In genomic region chr5:112860929-112861637, GRCh38 we compare ENCODE assay signal across 1 cellular context.
TF ChIP-seq lines count a peak whose summit lies in the region.

Gene SRP19 (plus strand): TSS chr5:112861287. CDS start chr5:112861377, 90 bp downstream.

TF ChIP-seq in HepG2, 621 proteins besides CTCF, POLR2A, EP300 and RAD21 (continued from another document and continues in another):
- TF ChIP-seq, protein P1, sequence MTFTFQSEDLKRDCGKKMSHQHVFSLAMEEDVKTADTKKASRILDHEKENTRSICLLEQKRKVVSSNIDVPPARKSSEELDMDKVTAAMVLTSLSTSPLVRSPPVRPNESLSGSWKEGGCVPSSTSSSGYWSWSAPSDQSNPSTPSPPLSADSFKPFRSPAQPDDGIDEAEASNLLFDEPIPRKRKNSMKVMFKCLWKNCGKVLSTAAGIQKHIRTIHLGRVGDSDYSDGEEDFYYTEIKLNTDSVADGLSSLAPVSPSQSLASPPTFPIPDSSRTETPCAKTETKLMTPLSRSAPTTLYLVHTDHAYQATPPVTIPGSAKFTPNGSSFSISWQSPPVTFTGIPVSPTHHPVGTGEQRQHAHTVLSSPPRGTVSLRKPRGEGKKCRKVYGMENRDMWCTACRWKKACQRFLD (CRISPR knock-in tag; IDR thresholded peaks at IDR 0.05; ENCODE audit: borderline replicate concordance): peak; percentile 97
- TF ChIP-seq PAF1 (CRISPR knock-in tag; IDR thresholded peaks at IDR 0.05): no peak
- peak; percentile 72; the same call in 1 of the 2 replicates for TF ChIP-seq GMEB1 (CRISPR knock-in tag; IDR thresholded peaks at IDR 0.05; ENCODE audit: borderline replicate concordance)
- no peak for TF ChIP-seq HOXA7 (CRISPR knock-in tag; IDR thresholded peaks at IDR 0.05)
- TF ChIP-seq, protein P2, sequence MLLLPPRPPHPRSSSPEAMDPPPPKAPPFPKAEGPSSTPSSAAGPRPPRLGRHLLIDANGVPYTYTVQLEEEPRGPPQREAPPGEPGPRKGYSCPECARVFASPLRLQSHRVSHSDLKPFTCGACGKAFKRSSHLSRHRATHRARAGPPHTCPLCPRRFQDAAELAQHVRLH (CRISPR knock-in tag; IDR thresholded peaks at IDR 0.05; ENCODE audit: borderline replicate concordance, low read depth): peak; percentile 92
- TF ChIP-seq, protein P3, sequence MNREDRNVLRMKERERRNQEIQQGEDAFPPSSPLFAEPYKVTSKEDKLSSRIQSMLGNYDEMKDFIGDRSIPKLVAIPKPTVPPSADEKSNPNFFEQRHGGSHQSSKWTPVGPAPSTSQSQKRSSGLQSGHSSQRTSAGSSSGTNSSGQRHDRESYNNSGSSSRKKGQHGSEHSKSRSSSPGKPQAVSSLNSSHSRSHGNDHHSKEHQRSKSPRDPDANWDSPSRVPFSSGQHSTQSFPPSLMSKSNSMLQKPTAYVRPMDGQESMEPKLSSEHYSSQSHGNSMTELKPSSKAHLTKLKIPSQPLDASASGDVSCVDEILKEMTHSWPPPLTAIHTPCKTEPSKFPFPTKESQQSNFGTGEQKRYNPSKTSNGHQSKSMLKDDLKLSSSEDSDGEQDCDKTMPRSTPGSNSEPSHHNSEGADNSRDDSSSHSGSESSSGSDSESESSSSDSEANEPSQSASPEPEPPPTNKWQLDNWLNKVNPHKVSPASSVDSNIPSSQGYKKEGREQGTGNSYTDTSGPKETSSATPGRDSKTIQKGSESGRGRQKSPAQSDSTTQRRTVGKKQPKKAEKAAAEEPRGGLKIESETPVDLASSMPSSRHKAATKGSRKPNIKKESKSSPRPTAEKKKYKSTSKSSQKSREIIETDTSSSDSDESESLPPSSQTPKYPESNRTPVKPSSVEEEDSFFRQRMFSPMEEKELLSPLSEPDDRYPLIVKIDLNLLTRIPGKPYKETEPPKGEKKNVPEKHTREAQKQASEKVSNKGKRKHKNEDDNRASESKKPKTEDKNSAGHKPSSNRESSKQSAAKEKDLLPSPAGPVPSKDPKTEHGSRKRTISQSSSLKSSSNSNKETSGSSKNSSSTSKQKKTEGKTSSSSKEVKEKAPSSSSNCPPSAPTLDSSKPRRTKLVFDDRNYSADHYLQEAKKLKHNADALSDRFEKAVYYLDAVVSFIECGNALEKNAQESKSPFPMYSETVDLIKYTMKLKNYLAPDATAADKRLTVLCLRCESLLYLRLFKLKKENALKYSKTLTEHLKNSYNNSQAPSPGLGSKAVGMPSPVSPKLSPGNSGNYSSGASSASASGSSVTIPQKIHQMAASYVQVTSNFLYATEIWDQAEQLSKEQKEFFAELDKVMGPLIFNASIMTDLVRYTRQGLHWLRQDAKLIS (CRISPR knock-in tag; IDR thresholded peaks at IDR 0.05): no peak
- TF ChIP-seq KAT7 (CRISPR knock-in tag; IDR thresholded peaks at IDR 0.05; ENCODE audit: borderline replicate concordance): 0 out of 2 replicates have a peak, but pooled peaks have one; percentile 56
- no peak for TF ChIP-seq ZNF33A (CRISPR knock-in tag; IDR thresholded peaks at IDR 0.05; ENCODE audit: borderline replicate concordance)
- no peak for TF ChIP-seq ZNF34 (CRISPR knock-in tag; IDR thresholded peaks at IDR 0.05; ENCODE audit: borderline replicate concordance)
- TF ChIP-seq ZNF468 (CRISPR knock-in tag; IDR thresholded peaks at IDR 0.05): no peak
- TF ChIP-seq, protein P4, sequence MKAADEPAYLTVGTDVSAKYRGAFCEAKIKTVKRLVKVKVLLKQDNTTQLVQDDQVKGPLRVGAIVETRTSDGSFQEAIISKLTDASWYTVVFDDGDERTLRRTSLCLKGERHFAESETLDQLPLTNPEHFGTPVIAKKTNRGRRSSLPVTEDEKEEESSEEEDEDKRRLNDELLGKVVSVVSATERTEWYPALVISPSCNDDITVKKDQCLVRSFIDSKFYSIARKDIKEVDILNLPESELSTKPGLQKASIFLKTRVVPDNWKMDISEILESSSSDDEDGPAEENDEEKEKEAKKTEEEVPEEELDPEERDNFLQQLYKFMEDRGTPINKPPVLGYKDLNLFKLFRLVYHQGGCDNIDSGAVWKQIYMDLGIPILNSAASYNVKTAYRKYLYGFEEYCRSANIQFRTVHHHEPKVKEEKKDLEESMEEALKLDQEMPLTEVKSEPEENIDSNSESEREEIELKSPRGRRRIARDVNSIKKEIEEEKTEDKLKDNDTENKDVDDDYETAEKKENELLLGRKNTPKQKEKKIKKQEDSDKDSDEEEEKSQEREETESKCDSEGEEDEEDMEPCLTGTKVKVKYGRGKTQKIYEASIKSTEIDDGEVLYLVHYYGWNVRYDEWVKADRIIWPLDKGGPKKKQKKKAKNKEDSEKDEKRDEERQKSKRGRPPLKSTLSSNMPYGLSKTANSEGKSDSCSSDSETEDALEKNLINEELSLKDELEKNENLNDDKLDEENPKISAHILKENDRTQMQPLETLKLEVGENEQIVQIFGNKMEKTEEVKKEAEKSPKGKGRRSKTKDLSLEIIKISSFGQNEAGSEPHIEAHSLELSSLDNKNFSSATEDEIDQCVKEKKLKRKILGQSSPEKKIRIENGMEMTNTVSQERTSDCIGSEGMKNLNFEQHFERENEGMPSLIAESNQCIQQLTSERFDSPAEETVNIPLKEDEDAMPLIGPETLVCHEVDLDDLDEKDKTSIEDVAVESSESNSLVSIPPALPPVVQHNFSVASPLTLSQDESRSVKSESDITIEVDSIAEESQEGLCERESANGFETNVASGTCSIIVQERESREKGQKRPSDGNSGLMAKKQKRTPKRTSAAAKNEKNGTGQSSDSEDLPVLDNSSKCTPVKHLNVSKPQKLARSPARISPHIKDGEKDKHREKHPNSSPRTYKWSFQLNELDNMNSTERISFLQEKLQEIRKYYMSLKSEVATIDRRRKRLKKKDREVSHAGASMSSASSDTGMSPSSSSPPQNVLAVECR (CRISPR knock-in tag; IDR thresholded peaks at IDR 0.05; ENCODE audit: borderline replicate concordance): peak; percentile 77; the same call in 1 of the 2 replicates
- no peak for TF ChIP-seq ZNF318 (CRISPR knock-in tag; IDR thresholded peaks at IDR 0.05)
- TF ChIP-seq HMGA1 (CRISPR knock-in tag; conservative IDR thresholded peaks at IDR 0.05): no peak
- TF ChIP-seq FOSL1 (CRISPR knock-in tag; IDR thresholded peaks at IDR 0.05; ENCODE audit: borderline replicate concordance): peak; percentile 59; the same call in 1 of the 2 replicates
- no peak; the same call in 1 of the 2 replicates for TF ChIP-seq ZNF670 (CRISPR knock-in tag; IDR thresholded peaks at IDR 0.05; ENCODE audit: borderline replicate concordance)
- TF ChIP-seq SAP130 (CRISPR knock-in tag; IDR thresholded peaks at IDR 0.05; ENCODE audit: low read depth): peak; percentile 94
- peak; percentile 67; the same call in 1 of the 2 replicates for TF ChIP-seq FOXK1 (CRISPR knock-in tag; IDR thresholded peaks at IDR 0.05; ENCODE audit: borderline replicate concordance, low read depth)
- no peak for TF ChIP-seq RFXANK (CRISPR knock-in tag; IDR thresholded peaks at IDR 0.05)
- TF ChIP-seq ZNF772 (CRISPR knock-in tag; IDR thresholded peaks at IDR 0.05): peak; percentile 57; the same call in 1 of the 2 replicates
- peak; percentile 86 for TF ChIP-seq ZNF543 (CRISPR knock-in tag; IDR thresholded peaks at IDR 0.05)
- TF ChIP-seq, protein P5, sequence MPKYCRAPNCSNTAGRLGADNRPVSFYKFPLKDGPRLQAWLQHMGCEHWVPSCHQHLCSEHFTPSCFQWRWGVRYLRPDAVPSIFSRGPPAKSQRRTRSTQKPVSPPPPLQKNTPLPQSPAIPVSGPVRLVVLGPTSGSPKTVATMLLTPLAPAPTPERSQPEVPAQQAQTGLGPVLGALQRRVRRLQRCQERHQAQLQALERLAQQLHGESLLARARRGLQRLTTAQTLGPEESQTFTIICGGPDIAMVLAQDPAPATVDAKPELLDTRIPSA (CRISPR knock-in tag; IDR thresholded peaks at IDR 0.05; ENCODE audit: borderline replicate concordance): 0 out of 2 replicates have a peak, but pooled peaks have one; percentile 18
- TF ChIP-seq ISL2 (CRISPR knock-in tag; IDR thresholded peaks at IDR 0.05): peak; percentile 53; the same call in 1 of the 2 replicates
- peak; percentile 94 for TF ChIP-seq KDM5B (CRISPR knock-in tag; IDR thresholded peaks at IDR 0.05; ENCODE audit: borderline replicate concordance)
- TF ChIP-seq ZSCAN25 (CRISPR knock-in tag; IDR thresholded peaks at IDR 0.05): peak; percentile 41; the same call in 1 of the 2 replicates
- 0 out of 2 replicates have a peak, but pooled peaks have one; percentile 41 for TF ChIP-seq ZNF136 (CRISPR knock-in tag; IDR thresholded peaks at IDR 0.05; ENCODE audit: low read depth)
- TF ChIP-seq FOXA3 (CRISPR knock-in tag; IDR thresholded peaks at IDR 0.05): peak; percentile 34
- TF ChIP-seq ZNF451 (CRISPR knock-in tag; IDR thresholded peaks at IDR 0.05): no peak
- TF ChIP-seq TMF1 (CRISPR knock-in tag; IDR thresholded peaks at IDR 0.05; ENCODE audit: low read depth): no peak
- peak; percentile 92; the same call in 1 of the 2 replicates for TF ChIP-seq ZNF275 (CRISPR knock-in tag; IDR thresholded peaks at IDR 0.05; ENCODE audit: borderline replicate concordance)
- TF ChIP-seq ZBTB46 (CRISPR knock-in tag; IDR thresholded peaks at IDR 0.05; ENCODE audit: borderline replicate concordance): no peak
- peak; percentile 49 for TF ChIP-seq JARID2 (CRISPR knock-in tag; IDR thresholded peaks at IDR 0.05; ENCODE audit: insufficient replicate concordance)
- TF ChIP-seq MTF1 (CRISPR knock-in tag; IDR thresholded peaks at IDR 0.05): peak; percentile 97
